28 cellular contexts compared by ENCODE assay signal in the genomic region with DNA sequence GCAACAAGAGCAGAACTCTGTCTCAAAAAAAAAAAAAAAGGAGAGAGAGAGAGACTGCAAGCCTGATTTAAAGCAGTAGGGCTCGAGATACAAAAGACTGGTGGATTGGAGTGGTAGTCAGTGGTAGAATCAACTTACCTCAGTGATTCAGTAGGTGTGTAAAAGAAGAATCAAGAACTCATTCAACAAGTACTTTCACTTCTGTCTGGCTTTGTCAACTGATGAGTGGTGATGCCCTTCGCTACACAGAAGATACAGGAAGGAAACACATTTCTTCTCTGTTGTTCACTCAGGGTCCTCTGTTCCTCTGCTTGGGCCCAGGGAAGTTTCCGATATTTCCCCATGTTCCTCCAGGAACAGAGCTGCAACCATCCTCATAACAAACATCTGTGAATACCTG.
DNase-seq lines count a peak whose midpoint lies in the region; ATAC-seq, FAIRE-seq and TF ChIP-seq lines count a peak whose summit lies in the region.
"Had no signal": no experiment of that assay in that cellular context is flagged by ENCODE, and none has a peak within 500 bp of the region (broad histone marks: within the 10 kb centered on the region; RNA-seq: fewer than 3 reads in every experiment).

No MANE protein-coding gene starts in this region.

- H3K27ac Mint-ChIP-seq in CD14-positive monocyte (peak overlapping the region; percentile 46 to 92 (median 89)), nephron (peak overlapping the region in 2 of 3 experiments; percentile 39 to 46)
- H3K27ac Mint-ChIP-seq: activated T-cell treated with anti-CD3 and anti-CD28 coated beads, Interleukin-2, amount 50 U/mL, for 72 hours; B cell; GM23338; WTC11 had no signal

- peaks cover under 1 to 5% of the 10 kb centered on the region in 2 donors for H3K36me3 Mint-ChIP-seq in CD14-positive monocyte
- no peaks in the 10 kb centered on the region for H3K36me3 Mint-ChIP-seq in nephron (ENCODE audit: low read depth)
- H3K36me3 Mint-ChIP-seq: WTC11 had no signal

- peaks cover 0 to 3% (median 2%) of the 10 kb centered on the region in 3 donors for H3K27me3 Mint-ChIP-seq in CD14-positive monocyte (ENCODE audit: low read depth in 3 of 3)
- peaks cover 3% of the 10 kb centered on the region for H3K27me3 Mint-ChIP-seq in nephron (ENCODE audit: low read depth)

- H3K4me1 Mint-ChIP-seq in CD14-positive monocyte (peaks cover 59% of the 10 kb centered on the region), nephron (peaks cover 25% of the 10 kb centered on the region)
- H3K4me1 Mint-ChIP-seq: B cell; stimulated activated naive CD8-positive, alpha-beta T cell treated with anti-CD3 and anti-CD28 coated beads, Interleukin-15, amount 100 ng/mL, for 72 hours had no signal

- H3K9ac ChIP-seq in OCI-LY3 (ENCODE audit: low read length) = no peak overlapping the region

- peaks cover 0 to 7% (median 3%) of the 10 kb centered on the region in 7 donors for H3K9me3 Mint-ChIP-seq in CD14-positive monocyte
- H3K9me3 Mint-ChIP-seq in nephron = no peaks in the 10 kb centered on the region
- H3K9me3 Mint-ChIP-seq: activated T-cell treated with anti-CD3 and anti-CD28 coated beads, Interleukin-2, amount 50 U/mL, for 72 hours; GM23338; stimulated activated naive CD8-positive, alpha-beta T cell treated with anti-CD3 and anti-CD28 coated beads, Interleukin-15, amount 100 ng/mL, for 72 hours; WTC11 had no signal

- no peak for DNase-seq in CD14-positive monocyte (ENCODE audit: low spot score)
- no peak for DNase-seq in HEK293T (ENCODE audit: extremely low spot score)
- DNase-seq in putamen (ENCODE audit: low spot score) = no peak
- no peak for DNase-seq in stimulated activated CD8-positive, alpha-beta memory T cell treated with anti-CD3 and anti-CD28 coated beads, Interleukin-4, amount 100 ng/mL, for 48 hours
- DNase-seq in D721Med (ENCODE audit: insufficient read length, low spot score) = no peak
- DNase-seq: activated naive CD4-positive, alpha-beta T cell treated with Interleukin-2 at 50 U/mL for 16 hours; activated T-cell treated with anti-CD3 and anti-CD28 coated beads, Interleukin-2, amount 50 U/mL, for 72 hours; body of pancreas; COR-L47; DMS79; GDM1; IMR-90; left lung; NCI-H1105 treated with DMSO at 0.1 percent for 48 hours; NCI-H2029 treated with DMSO at 0.1 percent for 48 hours; NCI-H2227 treated with DMSO at 0.1 percent for 48 hours; NCI-H69; PC-3; psoas muscle; stimulated activated CD4-positive, alpha-beta T cell treated with anti-CD3 and anti-CD28 coated beads, Interleukin-15, amount 100 ng/mL, for 24 hours; stimulated activated naive CD8-positive, alpha-beta T cell treated with anti-CD3 and anti-CD28 coated beads, Interleukin-15, amount 100 ng/mL, for 72 hours had no signal

- CTCF ChIA-PET in HEK293T (lab: Yijun Ruan, JAX) = no interaction called here

- H3K9me3 ChIP-seq in OCI-LY3 (ENCODE audit: insufficient read depth, low read length) = no peaks in the 10 kb centered on the region
- H3K9me3 ChIP-seq: body of pancreas, left lung, psoas muscle had no signal

- H3K4me3 Mint-ChIP-seq in CD14-positive monocyte (peak overlapping the region; percentile 13 to 74), nephron (no peak overlapping the region)
- H3K4me3 Mint-ChIP-seq: activated T-cell treated with anti-CD3 and anti-CD28 coated beads, Interleukin-2, amount 50 U/mL, for 72 hours; B cell; GM23338; stimulated activated naive CD8-positive, alpha-beta T cell treated with anti-CD3 and anti-CD28 coated beads, Interleukin-15, amount 100 ng/mL, for 72 hours; WTC11 had no signal

- no peaks in the 10 kb centered on the region for H3K36me3 ChIP-seq in OCI-LY3 (replicated peaks; ENCODE audit: low read depth, low read length)
- H3K36me3 ChIP-seq: left lung had no signal

- intact Hi-C loops in CD14-positive monocyte (cut with micrococcal nuclease) = no loop called here

- peak overlapping the region; percentile 34 for H3K4me2 ChIP-seq in OCI-LY3 (ENCODE audit: low read length)
- H3K4me2 ChIP-seq: GM23338 had no signal

- no peak overlapping the region for H2AFZ ChIP-seq in OCI-LY3 (ENCODE audit: low read depth, low read length)
- H2AFZ ChIP-seq: GM23338 had no signal

- H3K4me3 ChIP-seq in OCI-LY3 (ENCODE audit: low read length) = no peak overlapping the region
- H3K4me3 ChIP-seq: body of pancreas, GM23338, left lung, psoas muscle had no signal

- no peaks in the 10 kb centered on the region for H4K20me1 ChIP-seq in OCI-LY3 (ENCODE audit: insufficient read depth, low read length)

- H3K79me2 ChIP-seq in OCI-LY3 (ENCODE audit: low read length) = no peaks in the 10 kb centered on the region

- ATAC-seq in GM18517 (IDR thresholded peaks at IDR 0.05; ENCODE audit: unreplicated experiment) = no peak
- ATAC-seq: body of pancreas; GM23338; left lung; PC-3; psoas muscle; Right ventricle myocardium inferior; stimulated activated naive CD8-positive, alpha-beta T cell treated with anti-CD3 and anti-CD28 coated beads, Interleukin-15, amount 100 ng/mL, for 72 hours; WTC11 had no signal

- FAIRE-seq in D721Med (lab: Jason Lieb, UNC) = no peak

- H3K27me3 ChIP-seq in OCI-LY3 (ENCODE audit: low read depth, low read length) = peaks cover 30% of the 10 kb centered on the region
- H3K27me3 ChIP-seq: body of pancreas had no signal

- POLR2A ChIA-PET in HEK293T (lab: Yijun Ruan, JAX) = no interaction called here

- TF ChIP-seq CTCF in CD14-positive monocyte (IDR thresholded peaks at IDR 0.05) (no peak), OCI-LY3 (IDR thresholded peaks at IDR 0.05; ENCODE audit: low read depth, low read length) (no peak), nephron (IDR thresholded peaks at IDR 0.05; ENCODE audit: unreplicated experiment in 3 of 3) (no peak), D721Med (IDR thresholded peaks at IDR 0.05; ENCODE audit: insufficient read depth, missing control alignments) (no peak)

- peaks cover 15% of the 10 kb centered on the region for H3K4me1 ChIP-seq in OCI-LY3 (ENCODE audit: low read length)
- H3K4me1 ChIP-seq: left lung, psoas muscle had no signal

- H3K27ac ChIP-seq in OCI-LY3 (ENCODE audit: low read length) = no peak overlapping the region; the same call in 1 of the 2 replicates
- H3K27ac ChIP-seq: left lung, psoas muscle had no signal

TF ChIP-seq in HEK293T, 16 proteins besides CTCF, POLR2A, EP300 and RAD21:
- TF ChIP-seq CTBP1 (IDR thresholded peaks at IDR 0.05; ENCODE audit: borderline replicate concordance) (no peak), FOXM1 (IDR thresholded peaks at IDR 0.05; ENCODE audit: borderline replicate concordance) (no peak), ZNF384 (IDR thresholded peaks at IDR 0.05) (0 out of 2 replicates have a peak, but pooled peaks have one; percentile 22)

Comparison
In these comparisons a context has a peak if more than half of its experiments do, and no peak if none do; other contexts are left out.
1. H3K4me3 Mint-ChIP-seq: peak in CD14-positive monocyte (2 of 2); none in nephron (0 of 3).